9 cellular contexts compared by ENCODE assay signal in genomic region chr7:73827568-73828106, GRCh38. TPM values are rescaled to one million over a fixed set of nuclear protein-coding genes. Genes with fewer than 3 reads are reported as not detected.
DNase-seq lines count a peak whose midpoint lies in the region; ATAC-seq and TF ChIP-seq lines count a peak whose summit lies in the region.
"Had no signal": no experiment of that assay in that cellular context is flagged by ENCODE, and none has a peak within 500 bp of the region (broad histone marks: within the 10 kb centered on the region; RNA-seq: fewer than 3 reads in every experiment).

No MANE protein-coding gene starts in this region.

- no peaks in the 10 kb centered on the region for H3K9me2 ChIP-seq in Loucy (replicated peaks; ENCODE audit: low read depth, low read length)

- H3K27me3 ChIP-seq in BE2C, result no peaks in the 10 kb centered on the region
- no peaks in the 10 kb centered on the region for H3K27me3 ChIP-seq in Loucy (ENCODE audit: insufficient read depth, low read length, poor library complexity, severe bottlenecking)

- no peaks in the 10 kb centered on the region for H3K79me2 ChIP-seq in Loucy (ENCODE audit: insufficient read depth, low read length)

- TF ChIP-seq CTCF in BE2C (IDR thresholded peaks at IDR 0.05; ENCODE audit: low read depth, low read length), result no peak
- TF ChIP-seq CTCF in Loucy (conservative IDR thresholded peaks at IDR 0.05; ENCODE audit: low read length), result no peak
- no peak for TF ChIP-seq CTCF in osteocyte (IDR thresholded peaks at IDR 0.05)

- H3K27ac Mint-ChIP-seq in osteocyte (ENCODE audit: unreplicated experiment), result no peak overlapping the region

- no peak overlapping the region for H2AFZ ChIP-seq in Loucy (ENCODE audit: low read length)

- peak overlapping the region; percentile 22 for H3K4me2 ChIP-seq in Loucy (ENCODE audit: low read depth, low read length, poor library complexity, severe bottlenecking)

- peaks cover 22% of the 10 kb centered on the region for H3K4me1 Mint-ChIP-seq in osteocyte (ENCODE audit: unreplicated experiment)

- H3K4me3 Mint-ChIP-seq in osteocyte (ENCODE audit: unreplicated experiment), result no peak overlapping the region

- H3K4me3 ChIP-seq in BE2C (ENCODE audit: low read depth, low read length) (peak overlapping the region; percentile 6; the same call in 1 of the 2 replicates), Loucy (ENCODE audit: low read length, poor library complexity, severe bottlenecking) (no peak overlapping the region)

- H3K9me3 ChIP-seq in BE2C (no peaks in the 10 kb centered on the region), Loucy (ENCODE audit: insufficient read depth, low read depth, low read length) (no peaks in the 10 kb centered on the region)

- H3K4me1 ChIP-seq in BE2C (peaks cover 30% of the 10 kb centered on the region), Loucy (ENCODE audit: insufficient read depth, low read length, poor library complexity, severe bottlenecking) (peaks cover 26% of the 10 kb centered on the region)

- no peaks in the 10 kb centered on the region for H3K36me3 Mint-ChIP-seq in osteocyte (ENCODE audit: unreplicated experiment)

- no peaks in the 10 kb centered on the region for H4K20me1 ChIP-seq in Loucy (ENCODE audit: insufficient read depth, low read length, poor library complexity, severe bottlenecking)

- H3F3A ChIP-seq in Loucy (ENCODE audit: low read depth), result no peaks in the 10 kb centered on the region; the same call in 1 of the 2 replicates

- peak; percentile 67 for DNase-seq in BE2C
- peak; percentile 90 for DNase-seq in SHP77 treated with DMSO at 0.1 percent for 48 hours (lab: John Stamatoyannopoulos, UW)
- DNase-seq in left kidney (ENCODE audit: low read depth, low spot score), result peak; percentile 93
- no peak for DNase-seq in GDM1 (lab: John Stamatoyannopoulos, UW)
- no peak for DNase-seq in stimulated activated CD4-positive, alpha-beta T cell treated with anti-CD3 and anti-CD28 coated beads, Interleukin-4, amount 100 ng/mL, for 24 hours
- no peak for DNase-seq in osteocyte (ENCODE audit: extremely low spot score, unreplicated experiment)
- DNase-seq: SIG-M5 had no signal

- no peaks in the 10 kb centered on the region for H3K9me3 Mint-ChIP-seq in osteocyte (ENCODE audit: unreplicated experiment)

- no peak overlapping the region for H3K9ac ChIP-seq in Loucy (ENCODE audit: low read depth, low read length, poor library complexity, severe bottlenecking)

- no peaks in the 10 kb centered on the region for H3K27me3 Mint-ChIP-seq in osteocyte (ENCODE audit: unreplicated experiment)

- no peak for ATAC-seq in HG02678 (IDR thresholded peaks at IDR 0.05; ENCODE audit: unreplicated experiment)

- H3K36me3 ChIP-seq in BE2C (no peaks in the 10 kb centered on the region), Loucy (ENCODE audit: insufficient read depth, low read length) (no peaks in the 10 kb centered on the region)

RNA-seq across cellular contexts. Expression of gene CLDN4, which starts 3.2 kb away (rescaled TPM):
- polyA plus RNA-seq in BE2C (2012; ENCODE audit: insufficient read depth, insufficient read length, low read depth), result 22.2 TPM
- total RNA-seq in osteocyte, result 0.50 and 0.62 TPM in 2 replicates

RNA-seq across cellular contexts. Expression of gene METTL27, which starts 14.7 kb away (rescaled TPM):
- 6.6 TPM for polyA plus RNA-seq in BE2C (2012; ENCODE audit: insufficient read depth, insufficient read length, low read depth)
- 2.2 and 2.7 TPM in 2 replicates for total RNA-seq in osteocyte

RNA-seq across cellular contexts. Expression of gene TMEM270, which starts 33.3 kb away (rescaled TPM):
- polyA plus RNA-seq in BE2C (2012; ENCODE audit: insufficient read depth, insufficient read length, low read depth), result not detected
- total RNA-seq in osteocyte, result not detected in 2 replicates

RNA-seq across cellular contexts. Expression of gene CLDN3, which starts 57.6 kb away (rescaled TPM):
- polyA plus RNA-seq in BE2C (2012; ENCODE audit: insufficient read depth, insufficient read length, low read depth), result not detected
- not detected in 2 replicates for total RNA-seq in osteocyte

Comparison
In these comparisons a context has a peak if more than half of its experiments do, and no peak if none do; other contexts are left out.
1. DNase-seq: peak in BE2C (single experiment), SHP77 treated with DMSO at 0.1 percent for 48 hours (single experiment) and left kidney (single experiment); none in GDM1 (single experiment), stimulated activated CD4-positive, alpha-beta T cell treated with anti-CD3 and anti-CD28 coated beads, Interleukin-4, amount 100 ng/mL, for 24 hours (single experiment) and osteocyte (single experiment).